ENCODE assay signal across 8 cellular contexts in the genomic region with DNA sequence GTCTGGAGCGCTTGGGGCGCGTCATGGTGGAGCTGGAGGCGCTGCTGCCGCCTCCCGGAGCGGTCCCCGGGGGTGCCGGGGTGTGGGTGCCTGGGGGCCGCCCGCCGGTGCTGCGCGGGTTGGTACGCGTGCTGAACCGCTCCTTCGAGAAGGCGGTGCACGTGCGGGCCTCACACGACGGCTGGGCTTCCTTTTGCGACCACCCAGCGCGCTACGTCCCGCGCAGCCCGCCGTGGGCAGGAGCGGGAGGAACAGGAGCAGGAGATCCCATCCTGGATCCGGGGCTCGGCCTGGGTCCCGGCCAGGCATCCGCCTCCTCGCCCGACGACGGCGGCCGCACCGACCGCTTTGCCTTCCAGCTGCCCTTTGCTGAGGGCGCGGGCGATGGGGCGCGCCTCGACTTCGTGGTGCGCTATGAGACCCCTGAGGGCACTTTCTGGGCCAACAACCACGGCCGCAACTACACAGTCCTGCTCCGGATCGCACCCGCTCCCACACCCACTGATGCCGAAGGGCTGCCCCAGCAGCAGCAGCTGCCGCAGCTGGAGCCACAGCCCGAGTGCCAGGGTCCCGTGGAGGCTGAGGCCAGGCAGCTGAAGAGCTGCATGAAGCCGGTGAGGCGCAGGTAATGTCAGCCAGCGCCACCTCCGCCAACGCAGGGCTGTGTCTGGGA. TPM values are rescaled to one million over a fixed set of nuclear protein-coding genes. Genes with fewer than 3 reads are reported as not detected.
DNase-seq lines count a peak whose midpoint lies in the region; ATAC-seq and TF ChIP-seq lines count a peak whose summit lies in the region.

No MANE protein-coding gene starts in this region.

- no peak overlapping the region for H2AFZ ChIP-seq in SU-DHL-6 (ENCODE audit: low read depth, low read length, severe bottlenecking)

- H3K4me3 ChIP-seq in GM06990 (replicated peaks; ENCODE audit: low read depth, low read length) (peak overlapping the region; percentile 73), SU-DHL-6 (ENCODE audit: insufficient read depth, low read length, poor library complexity, severe bottlenecking) (peak overlapping the region; percentile 74), fibroblast of villous mesenchyme (ENCODE audit: low read depth, low read length) (peak overlapping the region; percentile 65)

- 0 out of 2 replicates have a peak, but pooled peaks cover 3% of the 10 kb centered on the region for H3K79me2 ChIP-seq in SU-DHL-6 (ENCODE audit: insufficient read depth, low read length)

- H3K27me3 ChIP-seq in GM06990 (replicated peaks; ENCODE audit: control insufficient read depth, insufficient read depth, low read length) (no peaks in the 10 kb centered on the region), SU-DHL-6 (ENCODE audit: low read length) (no peaks in the 10 kb centered on the region)

- TF ChIP-seq CTCF in GM06990 (IDR thresholded peaks at IDR 0.05; ENCODE audit: insufficient read depth, low read length, poor library complexity, severe bottlenecking): no peak
- TF ChIP-seq CTCF in SU-DHL-6 (IDR thresholded peaks at IDR 0.05; ENCODE audit: insufficient read depth, low read length, poor library complexity, severe bottlenecking): no peak
- TF ChIP-seq CTCF in fibroblast of villous mesenchyme (IDR thresholded peaks at IDR 0.05; ENCODE audit: insufficient read depth, low read depth, low read length): no peak

- H3K9me2 ChIP-seq in SU-DHL-6 (replicated peaks; ENCODE audit: insufficient read depth, low read length): no peaks in the 10 kb centered on the region

- intact Hi-C loops in sciatic nerve (cut with DNase I): no loop called here

- H3K27ac ChIP-seq in SU-DHL-6 (ENCODE audit: low read depth, low read length): peak overlapping the region; percentile 81; the same call in 1 of the 2 replicates

- no peaks in the 10 kb centered on the region for H3K9me3 ChIP-seq in SU-DHL-6 (ENCODE audit: insufficient read depth, low read length)

- DNase-seq in GM06990 (ENCODE audit: extremely low read depth, insufficient read length) (peak; percentile 30), fibroblast of villous mesenchyme (ENCODE audit: low read depth) (no peak), sciatic nerve (ENCODE audit: low spot score) (peak; percentile 65), cerebellar nuclear complex (lab: John Stamatoyannopoulos, UW) (no peak)
- no peak for DNase-seq in stimulated activated CD4-positive, alpha-beta T cell treated with anti-CD3 and anti-CD28 coated beads, Interleukin-4, amount 100 ng/mL, for 4 hours
- no peak for DNase-seq in stimulated activated CD4-positive, alpha-beta T cell treated with anti-CD3 and anti-CD28 coated beads, Interleukin-2, amount 100 ng/mL, for 48 hours

- H3F3A ChIP-seq in SU-DHL-6 (ENCODE audit: insufficient read depth): peaks cover 3% of the 10 kb centered on the region; the same call in 1 of the 2 replicates

- peak overlapping the region; percentile 72 for H3K9ac ChIP-seq in SU-DHL-6 (ENCODE audit: low read length)

- no peaks in the 10 kb centered on the region; the same call in 1 of the 2 replicates for H3K36me3 ChIP-seq in GM06990 (ENCODE audit: control insufficient read depth, insufficient read depth, low read length)
- no peaks in the 10 kb centered on the region for H3K36me3 ChIP-seq in SU-DHL-6 (ENCODE audit: low read length)

- peak overlapping the region; percentile 55 for H3K4me2 ChIP-seq in SU-DHL-6 (ENCODE audit: low read depth, low read length, poor library complexity, severe bottlenecking)

- H4K20me1 ChIP-seq in SU-DHL-6 (ENCODE audit: low read depth, low read length): no peaks in the 10 kb centered on the region

- ATAC-seq in sciatic nerve (no peak), HG02798 (IDR thresholded peaks at IDR 0.05; ENCODE audit: poor library complexity, unreplicated experiment) (no peak)

RNA-seq across cellular contexts. Expression of gene PPP1R3F, which starts 0.8 kb away (rescaled TPM):
- 5.2 and 5.6 TPM in 2 replicates for total RNA-seq in fibroblast of villous mesenchyme
- total RNA-seq in sciatic nerve: 9.9 TPM

RNA-seq across cellular contexts. Expression of gene FOXP3, which starts 5.9 kb away (rescaled TPM):
- under 0.01 TPM in 1 of 2 replicates, not detected in the other for total RNA-seq in fibroblast of villous mesenchyme
- 0.13 TPM for total RNA-seq in sciatic nerve

RNA-seq across cellular contexts. Expression of gene GAGE10, which starts 33.1 kb away (rescaled TPM):
- not detected in 2 replicates for total RNA-seq in fibroblast of villous mesenchyme
- total RNA-seq in sciatic nerve: not detected

RNA-seq across cellular contexts. Expression of gene CCDC22, which starts 35.1 kb away (rescaled TPM):
- total RNA-seq in fibroblast of villous mesenchyme (8.6 and 11.3 TPM in 2 replicates), sciatic nerve (12.3 TPM)

RNA-seq across cellular contexts. Expression of gene CACNA1F, which starts 37.2 kb away (rescaled TPM):
- total RNA-seq in fibroblast of villous mesenchyme (not detected in 2 replicates), sciatic nerve (0.22 TPM)

Comparison
In these comparisons a context has a peak if more than half of its experiments do, and no peak if none do; other contexts are left out.
1. DNase-seq: peak in GM06990 (single experiment) and sciatic nerve (single experiment); none in fibroblast of villous mesenchyme (single experiment), stimulated activated CD4-positive, alpha-beta T cell treated with anti-CD3 and anti-CD28 coated beads, Interleukin-4, amount 100 ng/mL, for 4 hours (0 of 2), cerebellar nuclear complex (0 of 2) and stimulated activated CD4-positive, alpha-beta T cell treated with anti-CD3 and anti-CD28 coated beads, Interleukin-2, amount 100 ng/mL, for 48 hours (0 of 2).
2. Peak in every context shown above with its lines, with median percentiles within 50 percentile points of each other: H3K4me3 ChIP-seq.